Comparison of ENCODE assay signal across 10 cellular contexts in genomic region chr1:161447757-161448332, GRCh38. TPM values are rescaled to one million over a fixed set of nuclear protein-coding genes. Genes with fewer than 3 reads are reported as not detected.
DNase-seq lines count a peak whose midpoint lies in the region; ATAC-seq and TF ChIP-seq lines count a peak whose summit lies in the region.
"Not testable (repeated sequence)": the region's sequence is repeated elsewhere in the genome, so short reads cannot be mapped to it uniquely, and the experiment has no call there.
"Had no signal": no experiment of that assay in that cellular context is flagged by ENCODE, and none has a peak within 500 bp of the region (broad histone marks: within the 10 kb centered on the region; RNA-seq: fewer than 3 reads in every experiment).

No MANE protein-coding gene starts in this region.

- not testable (repeated sequence) for H3K36me3 Mint-ChIP-seq in activated naive CD8-positive, alpha-beta T cell treated with anti-CD3 and anti-CD28 coated beads, Interleukin-2, amount 10 ng/mL, durations not matched to agents 7 days and 5 days; natural killer cell

- POLR2A ChIA-PET in activated naive CD8-positive, alpha-beta T cell treated with anti-CD3 and anti-CD28 coated beads, Interleukin-2, amount 10 ng/mL, durations not matched to agents 7 days and 5 days (lab: Charles Lee): not testable (repeated sequence)

- intact Hi-C loops in natural killer cell (cut with micrococcal nuclease): not testable (repeated sequence)

- H3K27ac Mint-ChIP-seq in activated naive CD8-positive, alpha-beta T cell treated with anti-CD3 and anti-CD28 coated beads, Interleukin-2, amount 10 ng/mL, durations not matched to agents 7 days and 5 days; natural killer cell: not testable (repeated sequence)

- H3K27me3 Mint-ChIP-seq in activated naive CD8-positive, alpha-beta T cell treated with anti-CD3 and anti-CD28 coated beads, Interleukin-2, amount 10 ng/mL, durations not matched to agents 7 days and 5 days; natural killer cell (ENCODE audit: low read depth in 2 of 2): not testable (repeated sequence)

- not testable (repeated sequence) for DNase-seq in activated naive CD8-positive, alpha-beta T cell treated with anti-CD3 and anti-CD28 coated beads, Interleukin-2, amount 10 ng/mL, durations not matched to agents 7 days and 5 days; natural killer cell

- peak; percentile 32 for ATAC-seq in GM19025 (IDR thresholded peaks at IDR 0.05; ENCODE audit: low read depth, unreplicated experiment)
- peak; percentile 21 for ATAC-seq in GM21515 (IDR thresholded peaks at IDR 0.05; ENCODE audit: unreplicated experiment)
- peak; percentile 30 for ATAC-seq in HG02678 (IDR thresholded peaks at IDR 0.05; ENCODE audit: unreplicated experiment)
- ATAC-seq in HG03175 (IDR thresholded peaks at IDR 0.05; ENCODE audit: unreplicated experiment): peak; percentile 27
- peak; percentile 0; the same call in 2 of the 3 replicates for ATAC-seq in SK-N-SH treated with all-trans-retinoic acid at 6 μM for 48 hours
- peak; percentile 21 for ATAC-seq in activated naive CD8-positive, alpha-beta T cell treated with anti-CD3 and anti-CD28 coated beads, Interleukin-2, amount 10 ng/mL, durations not matched to agents 7 days and 5 days (ENCODE audit: low read depth)
- peak in 2 of 3 donors; percentile 56 to 61 for ATAC-seq in natural killer cell

- H3K4me1 Mint-ChIP-seq in activated naive CD8-positive, alpha-beta T cell treated with anti-CD3 and anti-CD28 coated beads, Interleukin-2, amount 10 ng/mL, durations not matched to agents 7 days and 5 days; natural killer cell: not testable (repeated sequence)

- not testable (repeated sequence) for TF ChIP-seq CTCF in natural killer cell (IDR thresholded peaks at IDR 0.05)

- not testable (repeated sequence) for H3K4me3 Mint-ChIP-seq in activated naive CD8-positive, alpha-beta T cell treated with anti-CD3 and anti-CD28 coated beads, Interleukin-2, amount 10 ng/mL, durations not matched to agents 7 days and 5 days; natural killer cell

- H3K9me3 Mint-ChIP-seq in activated naive CD8-positive, alpha-beta T cell treated with anti-CD3 and anti-CD28 coated beads, Interleukin-2, amount 10 ng/mL, durations not matched to agents 7 days and 5 days; natural killer cell: not testable (repeated sequence)

RNA-seq across cellular contexts. Expression of gene FCGR2A, which starts 57.4 kb away (rescaled TPM):
- total RNA-seq in activated naive CD8-positive, alpha-beta T cell treated with anti-CD3 and anti-CD28 coated beads, Interleukin-2, amount 10 ng/mL, durations not matched to agents 7 days and 5 days: 1 to 10 TPM; 1.3 to 2.4 TPM
- 10 to 100 TPM in 2 of 3 donors, 1 to 10 TPM in 1; 7.5 to 34.6 (median 13.9) TPM for total RNA-seq in natural killer cell
- total RNA-seq: endothelial cell of umbilical vein, HT-29, mammary epithelial cell had no signal

Comparison
In these comparisons a context has a peak if more than half of its experiments do, and no peak if none do; other contexts are left out.
1. ATAC-seq: peak in every context shown above with its lines; median percentile 58 in natural killer cell; 32 in GM19025; 30 in HG02678; 27 in HG03175; 21 in GM21515; 21 in activated naive CD8-positive, alpha-beta T cell treated with anti-CD3 and anti-CD28 coated beads, Interleukin-2, amount 10 ng/mL, durations not matched to agents 7 days and 5 days; 0 in SK-N-SH treated with all-trans-retinoic acid at 6 μM for 48 hours.